ENCODE assay signal across 10 cellular contexts in the genomic region with DNA sequence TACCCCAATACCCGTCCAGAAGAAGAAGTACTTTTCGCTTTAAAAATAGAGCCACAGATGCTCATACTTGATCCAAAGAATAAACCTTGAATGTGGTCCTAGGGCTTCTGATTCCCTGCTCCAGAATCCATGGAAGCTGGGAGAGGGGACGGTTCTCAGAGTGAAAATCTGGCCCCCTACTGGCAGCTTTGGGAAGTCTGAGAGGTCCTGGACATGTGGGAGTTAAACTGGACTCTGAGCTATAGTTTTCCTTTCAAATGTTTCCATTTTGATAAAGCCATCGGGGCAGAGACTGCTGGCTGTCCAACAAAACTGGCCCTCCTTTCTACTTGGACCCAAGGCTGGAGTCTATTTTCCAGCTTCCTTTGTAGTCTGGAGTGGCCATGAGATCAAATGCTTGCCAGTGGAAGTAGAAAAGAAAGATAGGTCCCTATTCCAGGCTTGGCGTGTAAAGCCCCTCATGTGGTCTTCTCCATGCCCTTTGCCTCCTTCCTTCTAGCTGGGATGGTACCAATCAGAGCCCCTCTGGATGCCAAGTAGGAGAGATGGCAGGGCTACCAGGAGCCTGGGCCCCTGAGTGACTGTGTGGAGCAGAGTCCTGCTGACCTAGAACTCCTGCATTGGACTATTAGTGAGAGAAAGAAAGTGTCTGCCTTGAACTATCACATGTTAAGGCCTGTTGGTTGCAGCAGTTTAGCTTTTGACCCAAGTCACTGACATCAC. TPM values are rescaled to one million over a fixed set of nuclear protein-coding genes. Genes with fewer than 3 reads are reported as not detected.
DNase-seq lines count a peak whose midpoint lies in the region; ATAC-seq and TF ChIP-seq lines count a peak whose summit lies in the region.
"Had no signal": no experiment of that assay in that cellular context is flagged by ENCODE, and none has a peak within 500 bp of the region (broad histone marks: within the 10 kb centered on the region; RNA-seq: fewer than 3 reads in every experiment).

No MANE protein-coding gene starts in this region.

- H3K27me3 ChIP-seq in neuronal stem cell (ENCODE audit: control insufficient read depth in 3 of 3, insufficient read depth in 3 of 3, low read depth in 1 of 3, low read length in 3 of 3), result no peaks in the 10 kb centered on the region

- no peak overlapping the region for H3K27ac ChIP-seq in neuronal stem cell (replicated peaks; ENCODE audit: low read length)
- H3K27ac ChIP-seq: skin epidermis had no signal

- no peak overlapping the region for H3K23ac ChIP-seq in neuronal stem cell (ENCODE audit: low read depth, low read length, poor library complexity)

- H3K18ac ChIP-seq in neuronal stem cell (ENCODE audit: low read length), result no peak overlapping the region

- H3K4ac ChIP-seq in neuronal stem cell (ENCODE audit: low read length), result no peak overlapping the region

- H4K91ac ChIP-seq in neuronal stem cell (ENCODE audit: low read depth, low read length, poor library complexity), result no peak overlapping the region

- H2BK120ac ChIP-seq in neuronal stem cell (ENCODE audit: low read depth, low read length), result no peak overlapping the region

- DNase-seq in GM12864 (ENCODE audit: low read depth) (no peak), NAMALWA (ENCODE audit: low spot score) (peak; percentile 15), ecto neural progenitor cell (ENCODE audit: low spot score) (peak; percentile 59), neuronal stem cell (ENCODE audit: low spot score) (peak; percentile 27), putamen (ENCODE audit: low spot score) (no peak), NCI-H1417 treated with DMSO at 0.1 percent for 48 hours (lab: John Stamatoyannopoulos, UW) (no peak)
- DNase-seq in activated CD4-positive, alpha-beta T cell treated with anti-CD3 and anti-CD28 coated beads, Interleukin-2, amount 50 U/mL, for 4 hours, result no peak
- DNase-seq: aorta had no signal

- H3K4me3 ChIP-seq in GM12864 (ENCODE audit: low read depth, low read length) (no peak overlapping the region), neuronal stem cell (ENCODE audit: low read length in 2 of 2) (no peak overlapping the region)
- H3K4me3 ChIP-seq: skin epidermis had no signal

- peaks cover 0 to 4% of the 10 kb centered on the region in 2 donors for H3K4me1 ChIP-seq in neuronal stem cell (ENCODE audit: control insufficient read depth in 2 of 2, insufficient read depth in 1 of 2, low read depth in 1 of 2, low read length in 2 of 2)

- H3K4me2 ChIP-seq in neuronal stem cell (ENCODE audit: insufficient read depth, low read length, poor library complexity, severe bottlenecking), result no peak overlapping the region

- no peak overlapping the region for H3K14ac ChIP-seq in neuronal stem cell (ENCODE audit: low read length)

- no peak overlapping the region for H2BK12ac ChIP-seq in neuronal stem cell (ENCODE audit: low read length)

- H3K9ac ChIP-seq in neuronal stem cell (ENCODE audit: low read depth, low read length, poor library complexity), result no peak overlapping the region

- no peaks in the 10 kb centered on the region for H3K79me1 ChIP-seq in neuronal stem cell (ENCODE audit: low read depth, low read length)

- H2AFZ ChIP-seq in neuronal stem cell (ENCODE audit: low read length), result no peak overlapping the region

- no peaks in the 10 kb centered on the region for H3K36me3 ChIP-seq in neuronal stem cell (replicated peaks in 1 of 2; ENCODE audit: control insufficient read depth in 2 of 2, insufficient read depth in 2 of 2, low read length in 2 of 2)

- no peak for ATAC-seq in HG02623 (IDR thresholded peaks at IDR 0.05; ENCODE audit: unreplicated experiment)

- peak; percentile 49 for TF ChIP-seq CTCF in GM12864 (IDR thresholded peaks at IDR 0.05; ENCODE audit: low read depth, low read length, missing control alignments)

- H2AK5ac ChIP-seq in neuronal stem cell (ENCODE audit: low read depth, low read length), result no peak overlapping the region

- H2BK5ac ChIP-seq in neuronal stem cell (ENCODE audit: low read length), result no peak overlapping the region

- H2BK15ac ChIP-seq in neuronal stem cell (ENCODE audit: low read length), result no peak overlapping the region

- no CpG with 5 or more reads among the region's 5 CpGs for WGBS in neuronal stem cell (ENCODE audit: extremely low coverage in 2 of 2, insufficient read length in 2 of 2, insufficient replicate concordance in 1 of 2), 2 donors

- no peak overlapping the region for H4K8ac ChIP-seq in neuronal stem cell (ENCODE audit: low read depth, low read length)

- H3K9me3 ChIP-seq in neuronal stem cell (replicated peaks in 1 of 2; ENCODE audit: control insufficient read depth in 2 of 2, insufficient read depth in 1 of 2, low read depth in 1 of 2, low read length in 2 of 2), result peaks cover 0 to 3% of the 10 kb centered on the region in 2 donors

RNA-seq across cellular contexts. Expression of a gene that starts 37.7 kb away (rescaled TPM):
- polyA plus RNA-seq in neuronal stem cell (2013, experiment 1 of 2), result 2.7 TPM
- polyA plus RNA-seq in neuronal stem cell (2013, experiment 2 of 2), result 2.9 TPM

Comparison
In these comparisons a context has a peak if more than half of its experiments do, and no peak if none do; other contexts are left out.
1. DNase-seq: peak in NAMALWA (single experiment), ecto neural progenitor cell (single experiment) and neuronal stem cell (single experiment); none in GM12864 (single experiment), putamen (single experiment), NCI-H1417 treated with DMSO at 0.1 percent for 48 hours (single experiment) and activated CD4-positive, alpha-beta T cell treated with anti-CD3 and anti-CD28 coated beads, Interleukin-2, amount 50 U/mL, for 4 hours (0 of 2).